In the genomic region with DNA sequence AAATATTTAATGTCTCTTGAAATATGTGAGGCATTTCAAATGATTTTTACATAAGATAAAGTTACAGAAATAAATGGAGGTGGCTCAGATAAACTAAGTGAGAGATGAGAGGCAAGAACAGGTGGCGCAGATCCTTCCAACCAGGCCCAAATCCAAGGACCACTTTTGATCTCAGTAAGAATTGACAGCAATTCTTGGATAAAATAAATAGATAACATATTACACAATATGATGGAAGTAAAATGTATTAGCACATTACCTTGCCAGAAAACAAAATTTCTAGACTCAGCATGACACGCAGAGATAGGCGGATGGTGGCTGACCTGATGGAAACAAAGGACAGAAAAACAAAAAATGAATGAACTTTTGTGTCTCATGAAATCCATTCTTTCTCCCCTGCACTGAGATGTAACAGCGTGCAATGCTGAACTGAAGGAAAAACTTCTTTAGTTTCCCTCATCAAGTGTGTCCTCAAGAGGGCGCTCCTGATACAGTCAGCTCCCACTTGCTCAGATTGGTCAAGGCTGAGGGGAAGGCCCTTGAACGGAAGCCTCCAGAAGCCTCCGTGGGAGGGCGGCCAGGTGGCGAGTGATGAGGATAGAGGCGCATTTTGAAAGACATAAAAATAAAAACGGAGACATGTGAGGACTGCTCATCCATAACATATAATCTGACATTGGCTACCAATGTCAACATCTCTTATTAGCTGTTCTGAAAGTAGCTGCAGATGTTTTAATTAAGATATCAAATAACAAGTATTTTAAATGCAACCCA, we compare ENCODE assay signal across 8 cellular contexts.
DNase-seq lines count a peak whose midpoint lies in the region; ATAC-seq and TF ChIP-seq lines count a peak whose summit lies in the region.

No MANE protein-coding gene starts in this region.

- H3K27me3 ChIP-seq in lung (ENCODE audit: control insufficient read depth, insufficient read depth), result no peaks in the 10 kb centered on the region

- no peak overlapping the region for H3K4me3 ChIP-seq in lung

- TF ChIP-seq CTCF in lung (IDR thresholded peaks at IDR 0.05; ENCODE audit: control extremely low read depth, extremely low read depth), result peak; percentile 82

- no peaks in the 10 kb centered on the region for H3K9me3 ChIP-seq in lung (ENCODE audit: control insufficient read depth in 2 of 2, insufficient read depth in 1 of 2, low read length in 1 of 2)

- 14 to 16% methylated on average over 11 of the region's 11 CpGs for WGBS in lung, 2 donors

- H3K36me3 ChIP-seq in lung (ENCODE audit: control insufficient read depth in 2 of 2, insufficient read depth in 2 of 2, low read length in 2 of 2), result peaks cover 0 to 5% of the 10 kb centered on the region in 2 donors

- no peaks in the 10 kb centered on the region for H3K4me1 ChIP-seq in lung (ENCODE audit: control insufficient read depth in 2 of 2, insufficient read depth in 2 of 2, low read length in 2 of 2)

- H3K27ac ChIP-seq in lung (ENCODE audit: low read depth in 1 of 2, low read length in 1 of 2), result no peak overlapping the region

- peak; percentile 66 for ATAC-seq in GM19395 (IDR thresholded peaks at IDR 0.05; ENCODE audit: unreplicated experiment)
- ATAC-seq in HG03460 (IDR thresholded peaks at IDR 0.05; ENCODE audit: unreplicated experiment), result peak; percentile 58
- peak; percentile 89 for ATAC-seq in lung (ENCODE audit: insufficient read depth, low FRiP score)

- peak; percentile 89 for DNase-seq in CD1c-positive myeloid dendritic cell (ENCODE audit: extremely low spot score)
- peak; percentile 74 to 87 for DNase-seq in NCI-H526 (lab: John Stamatoyannopoulos, UW)
- DNase-seq in activated CD4-positive, alpha-beta T cell treated with anti-CD3 and anti-CD28 coated beads, Interleukin-2, amount 50 U/mL, for 1 hour, result peak; percentile 60
- peak; percentile 92 for DNase-seq in dedifferentiated amniotic fluid mesenchymal stem cell (ENCODE audit: extremely low spot score)
- DNase-seq in lung (ENCODE audit: low spot score), result peak; percentile 86
- peak; percentile 64 for DNase-seq in stimulated activated CD8-positive, alpha-beta memory T cell treated with anti-CD3 and anti-CD28 coated beads, Interleukin-15, amount 100 ng/mL, for 1 hour (ENCODE audit: low read depth)
